ENCODE assay signal across 1 cellular context in the genomic region with DNA sequence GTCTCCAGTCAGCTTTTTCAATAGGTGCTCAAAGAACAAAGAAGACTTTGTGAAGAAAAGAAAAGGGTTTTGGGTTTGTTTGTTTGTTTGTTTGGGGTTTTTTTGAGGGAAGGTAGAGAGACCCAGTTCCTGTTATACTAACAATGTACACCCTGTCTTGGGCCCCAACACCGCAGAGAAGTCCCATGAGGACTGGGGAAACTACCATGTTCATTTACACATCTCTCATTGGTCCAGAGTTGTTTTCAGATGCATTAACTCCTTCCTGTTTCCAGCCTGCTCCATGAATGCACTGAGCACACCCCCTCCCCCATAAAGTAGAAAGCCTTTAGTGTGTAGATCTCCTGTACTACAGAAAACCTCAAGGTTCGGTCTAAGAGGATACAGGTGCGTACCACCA.
TF ChIP-seq lines count a peak whose summit lies in the region.

No MANE protein-coding gene starts in this region.

TF ChIP-seq in H1, 55 proteins besides CTCF, POLR2A, EP300 and RAD21 (continued from another document):
- no peak for TF ChIP-seq SP4 (IDR thresholded peaks at IDR 0.05; ENCODE audit: low read length)
